Comparison of ENCODE assay signal across 23 cellular contexts in genomic region chr14:40697221-40697620, GRCh38.
"Had no signal": no experiment of that assay in that cellular context is flagged by ENCODE, and none has a peak within 500 bp of the region (broad histone marks: within the 10 kb centered on the region; RNA-seq: fewer than 3 reads in every experiment).

No MANE protein-coding gene starts in this region.

- DNase-seq: activated CD4-positive, alpha-beta T cell treated with anti-CD3 and anti-CD28 coated beads for 36 hours; activated CD4-positive, alpha-beta T cell treated with anti-CD3 and anti-CD28 coated beads, Interleukin-2, amount 50 U/mL, for 48 hours; activated naive CD8-positive, alpha-beta T cell treated with anti-CD3 and anti-CD28 coated beads for 36 hours; activated T-cell treated with anti-CD3 and anti-CD28 coated beads for 4 hours; amniotic stem cell; caudate nucleus; colonic mucosa; erythroblast; heart right ventricle; mesendoderm; naive thymus-derived CD4-positive, alpha-beta T cell; psoas muscle; right lobe of liver; small intestine; stimulated activated CD4-positive, alpha-beta T cell treated with anti-CD3 and anti-CD28 coated beads, Interleukin-15, amount 100 ng/mL, for 24 hours; stimulated activated CD4-positive, alpha-beta T cell treated with anti-CD3 and anti-CD28 coated beads, Interleukin-4, amount 100 ng/mL, for 1 hour; stimulated activated naive CD8-positive, alpha-beta T cell treated with anti-CD3 and anti-CD28 coated beads, Interleukin-15, amount 100 ng/mL, for 72 hours; trophoblast cell had no signal

- ATAC-seq: activated CD4-positive, alpha-beta T cell treated with anti-CD3 and anti-CD28 coated beads for 36 hours; gastroesophageal sphincter; heart right ventricle; naive thymus-derived CD4-positive, alpha-beta T cell; psoas muscle; right lobe of liver; stimulated activated naive CD8-positive, alpha-beta T cell treated with anti-CD3 and anti-CD28 coated beads, Interleukin-15, amount 100 ng/mL, for 72 hours; WTC11 had no signal

- H3K4me1 ChIP-seq: colonic mucosa, gastroesophageal sphincter, heart right ventricle, neural progenitor cell, psoas muscle, right lobe of liver, suprapubic skin, vagina had no signal

- H3K9me3 ChIP-seq: colonic mucosa, gastroesophageal sphincter, heart right ventricle, psoas muscle, right lobe of liver, vagina had no signal

- H3K36me3 ChIP-seq: colonic mucosa, gastroesophageal sphincter, heart right ventricle, neural progenitor cell, right lobe of liver, suprapubic skin, vagina had no signal

- H3K4me3 ChIP-seq: colonic mucosa, gastroesophageal sphincter, heart right ventricle, neural progenitor cell, psoas muscle, right lobe of liver, suprapubic skin, vagina had no signal

- H3K9ac ChIP-seq: neural progenitor cell had no signal

- H3K27me3 ChIP-seq: colonic mucosa, gastroesophageal sphincter, heart right ventricle, neural progenitor cell, right lobe of liver, suprapubic skin, vagina had no signal

- H3K27ac ChIP-seq: colonic mucosa, gastroesophageal sphincter, heart right ventricle, neural progenitor cell, psoas muscle, right lobe of liver, suprapubic skin, vagina had no signal

- H2AFZ ChIP-seq: neural progenitor cell had no signal

- H3K4me2 ChIP-seq: neural progenitor cell had no signal
